ENCODE assay signal across 17 cellular contexts in genomic region chr5:143600396-143601075, GRCh38.
A peak's percentile ranks its signal among the peaks of the same experiment; 100 is the strongest.
DNase-seq lines count a peak whose midpoint lies in the region; ATAC-seq, FAIRE-seq and TF ChIP-seq lines count a peak whose summit lies in the region.
"Had no signal": no experiment of that assay in that cellular context is flagged by ENCODE, and none has a peak within 500 bp of the region (broad histone marks: within the 10 kb centered on the region; RNA-seq: fewer than 3 reads in every experiment).

No MANE protein-coding gene starts in this region.

- TF ChIP-seq RAD21 in A549 (conservative IDR thresholded peaks at IDR 0.05 in 1 of 2, IDR thresholded peaks at IDR 0.05 in 1 of 2): no peak

- no peak overlapping the region for H3K4me3 ChIP-seq in A549
- no peak overlapping the region for H3K4me3 ChIP-seq in foreskin fibroblast (ENCODE audit: low read depth in 1 of 2, low read length in 2 of 2)
- H3K4me3 ChIP-seq: gastroesophageal sphincter had no signal

- peak overlapping the region; percentile 29; the same call in 2 of the 3 replicates for H3K4me2 ChIP-seq in A549

- POLR2A ChIA-PET in A549 (lab: Yijun Ruan, JAX): interaction anchor here (1.1 kb wide), 1 partner anchor 197 kb away, joined by 5 read pairs; the partner anchor contains the start of gene NR3C1

- FAIRE-seq in A549 (lab: Jason Lieb, UNC): no peak
- FAIRE-seq: RCC 7860 had no signal

- DNase-seq in A549 (ENCODE audit: low read depth in 1 of 2, low spot score in 1 of 2): no peak
- peak; percentile 17 for DNase-seq in HuH-7 (ENCODE audit: low spot score)
- peak; percentile 11 for DNase-seq in SKM-1 treated with dmso at 0.1 percent for 144 hours (lab: John Stamatoyannopoulos, UW; ENCODE audit: unreplicated experiment)
- DNase-seq in foreskin fibroblast: peak; percentile 30 to 68
- DNase-seq in NCI-H2196 treated with DMSO at 0.1 percent for 48 hours (lab: John Stamatoyannopoulos, UW; ENCODE audit: unreplicated experiment): no peak
- no peak for DNase-seq in GM10266 (ENCODE audit: extremely low spot score)
- DNase-seq: activated CD4-positive, alpha-beta T cell treated with anti-CD3 and anti-CD28 coated beads, Interleukin-2, amount 10 ng/mL, durations not matched to agents 7 days and 5 days; activated T-cell treated with anti-CD3 and anti-CD28 coated beads, Interleukin-2, amount 50 U/mL, for 4 hours; amygdala; midbrain; NCI-H1105 treated with DMSO at 0.1 percent for 48 hours; NCI-H524 treated with DMSO at 0.1 percent for 48 hours; occipital lobe had no signal

- CTCF ChIA-PET in A549 (lab: Yijun Ruan, JAX): no interaction called here

- WGBS in A549 (ENCODE audit: missing lambda C conversion rate): 88% methylated on average over 6 of the region's 6 CpGs

- peaks cover 10% of the 10 kb centered on the region; the same call in 1 of the 3 replicates for H3K9me3 ChIP-seq in A549
- H3K9me3 ChIP-seq: gastroesophageal sphincter had no signal

- TF ChIP-seq POLR2A in A549 (IDR thresholded peaks at IDR 0.05; ENCODE audit: low read length): no peak

- no peak for TF ChIP-seq CTCF in A549 (IDR thresholded peaks at IDR 0.05)
- no peak for TF ChIP-seq CTCF in foreskin fibroblast (IDR thresholded peaks at IDR 0.05; ENCODE audit: low read depth, low read length)
- TF ChIP-seq CTCF in GM10266 (IDR thresholded peaks at IDR 0.05; ENCODE audit: control insufficient read depth, insufficient read depth, low read depth, missing control alignments): no peak

- no peak for ATAC-seq in A549
- no peak for ATAC-seq in HG02763 (IDR thresholded peaks at IDR 0.05; ENCODE audit: unreplicated experiment)
- ATAC-seq in GM18868 (IDR thresholded peaks at IDR 0.05; ENCODE audit: unreplicated experiment): no peak
- ATAC-seq: activated T-cell treated with anti-CD3 and anti-CD28 coated beads, Interleukin-2, amount 50 U/mL, for 4 hours; gastroesophageal sphincter had no signal

- H3K27ac ChIP-seq in A549: peak overlapping the region; percentile 55 to 77; a peak in 5 of 6 replicates
- H3K27ac ChIP-seq: gastroesophageal sphincter had no signal

- H3K4me1 ChIP-seq in A549: peaks cover 33% of the 10 kb centered on the region

- TF ChIP-seq EP300 in A549 (IDR thresholded peaks at IDR 0.05): no peak

TF ChIP-seq in A549, 52 proteins besides CTCF, POLR2A, EP300 and RAD21:
- TF ChIP-seq FOSB (CRISPR knock-in tag; IDR thresholded peaks at IDR 0.05) (no peak), ZFP36 (IDR thresholded peaks at IDR 0.05; ENCODE audit: borderline replicate concordance, partially characterized antibody) (no peak), KDM1A (IDR thresholded peaks at IDR 0.05; ENCODE audit: low read depth) (no peak), MYC (IDR thresholded peaks at IDR 0.05; ENCODE audit: borderline replicate concordance, low read length) (no peak), NFE2L2 (conservative IDR thresholded peaks at IDR 0.05; ENCODE audit: low read length) (no peak), RARB (CRISPR knock-in tag; IDR thresholded peaks at IDR 0.05) (no peak), CEBPB (IDR thresholded peaks at IDR 0.05) (peak; percentile 85 to 91)

Comparison
In these comparisons a context has a peak if more than half of its experiments do, and no peak if none do; other contexts are left out.
1. DNase-seq: peak in HuH-7 (single experiment), SKM-1 treated with dmso at 0.1 percent for 144 hours (single experiment) and foreskin fibroblast (2 of 2); none in A549 (0 of 2), NCI-H2196 treated with DMSO at 0.1 percent for 48 hours (single experiment) and GM10266 (single experiment).